Comparison of ENCODE assay signal across 18 cellular contexts in genomic region chr18:24819141-24819890, GRCh38.
"Had no signal": no experiment of that assay in that cellular context is flagged by ENCODE, and none has a peak within 500 bp of the region (broad histone marks: within the 10 kb centered on the region; RNA-seq: fewer than 3 reads in every experiment).

No MANE protein-coding gene starts in this region.

- H3K4me3 Mint-ChIP-seq: dendritic cell treated with granulocyte-macrophage colony-stimulating factor and Interleukin-4, amounts not matched to agents 40 ng/mL and 50 ng/mL, for 4 days; endodermal cell; naive thymus-derived CD8-positive, alpha-beta T cell had no signal

- H3K27ac Mint-ChIP-seq: dendritic cell treated with granulocyte-macrophage colony-stimulating factor and Interleukin-4, amounts not matched to agents 40 ng/mL and 50 ng/mL, for 4 days; endodermal cell; naive thymus-derived CD8-positive, alpha-beta T cell; progenitor cell of endocrine pancreas had no signal

- H3K4me1 Mint-ChIP-seq: naive thymus-derived CD8-positive, alpha-beta T cell had no signal

- DNase-seq: effector CD8-positive, alpha-beta T cell; foreskin fibroblast; gastrocnemius medialis; left ventricle myocardium superior; lower lobe of right lung; naive thymus-derived CD8-positive, alpha-beta T cell; stimulated activated CD4-positive, alpha-beta T cell treated with anti-CD3 and anti-CD28 coated beads, Interleukin-12 subunit alpha, Interleukin-12 subunit beta, amount 100 ng/mL, for 4 hours; stimulated activated CD4-positive, alpha-beta T cell treated with anti-CD3 and anti-CD28 coated beads, Interleukin-1b, Interleukin-23, amount 100 ng/mL, for 48 hours; stimulated activated CD4-positive, alpha-beta T cell treated with anti-CD3 and anti-CD28 coated beads, Interleukin-4, amount 100 ng/mL, for 1 hour; stimulated activated CD8-positive, alpha-beta memory T cell treated with anti-CD3 and anti-CD28 coated beads, Interleukin-4, amount 100 ng/mL, for 48 hours; stimulated activated naive CD4-positive, alpha-beta T cell treated with Interleukin-2 at 50 U/mL for 16 hours; thyroid gland; trophoblast cell had no signal

- H3K9me3 Mint-ChIP-seq: dendritic cell treated with granulocyte-macrophage colony-stimulating factor and Interleukin-4, amounts not matched to agents 40 ng/mL and 50 ng/mL, for 4 days; endodermal cell had no signal

- ATAC-seq: esophagus mucosa; gastrocnemius medialis; left ventricle myocardium superior; naive thymus-derived CD8-positive, alpha-beta T cell; sciatic nerve had no signal

- H3K36me3 Mint-ChIP-seq: naive thymus-derived CD8-positive, alpha-beta T cell had no signal
